In the genomic region with DNA sequence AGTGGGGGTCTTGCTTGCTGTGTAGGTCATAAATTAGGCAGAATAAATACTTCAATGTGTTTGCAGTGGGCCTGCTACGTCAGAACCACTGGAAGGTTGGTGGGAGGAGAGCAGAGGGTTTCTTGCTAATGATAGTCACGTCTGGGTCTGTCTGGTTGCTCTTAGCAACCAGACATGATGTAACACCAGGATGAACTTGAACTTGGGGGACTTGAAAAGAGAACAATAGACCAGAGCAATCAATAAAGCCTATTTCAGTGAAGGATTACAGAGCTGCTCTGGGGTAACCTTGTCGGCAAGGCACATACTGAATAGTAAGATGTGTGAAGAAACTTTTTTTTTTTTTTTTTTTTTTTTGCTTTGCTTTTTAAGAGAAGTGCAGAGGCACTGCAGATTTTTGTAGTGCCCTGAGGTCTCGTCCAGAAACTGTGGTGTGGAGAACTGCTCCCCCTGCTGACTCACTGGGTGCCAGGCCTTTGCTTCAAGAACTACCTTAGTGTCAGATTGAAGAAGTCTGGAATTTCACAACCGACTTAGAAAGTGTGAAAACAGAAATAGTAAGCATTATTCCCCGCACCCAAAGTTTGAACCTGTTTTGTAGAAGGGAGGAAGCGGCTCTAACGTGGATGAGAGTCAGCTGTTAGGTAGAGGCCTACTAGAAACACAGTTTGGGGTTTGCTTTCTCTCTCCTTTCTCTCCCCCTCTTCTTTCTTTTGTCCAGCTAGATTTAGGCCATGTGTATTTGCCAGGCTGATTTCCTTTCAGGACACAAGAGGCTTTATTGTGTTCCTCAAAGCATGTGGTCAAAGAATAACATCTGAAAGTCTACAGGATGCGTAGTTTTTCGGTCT, we compare ENCODE assay signal across 1 cellular context.
A peak's percentile ranks its signal among the peaks of the same experiment; 100 is the strongest.
TF ChIP-seq lines count a peak whose summit lies in the region.

No MANE protein-coding gene starts in this region.

TF ChIP-seq in IMR-90, 13 proteins besides CTCF, POLR2A, EP300 and RAD21:
- peak; percentile 71 for TF ChIP-seq CEBPB (IDR thresholded peaks at IDR 0.05; ENCODE audit: low read depth, low read length)
- no peak for TF ChIP-seq MAZ (IDR thresholded peaks at IDR 0.05; ENCODE audit: borderline replicate concordance, low read depth, low read length)
- peak; percentile 81 for TF ChIP-seq SMC3 (IDR thresholded peaks at IDR 0.05; ENCODE audit: low read depth, low read length)
